ENCODE assay signal across 1 cellular context in the genomic region with DNA sequence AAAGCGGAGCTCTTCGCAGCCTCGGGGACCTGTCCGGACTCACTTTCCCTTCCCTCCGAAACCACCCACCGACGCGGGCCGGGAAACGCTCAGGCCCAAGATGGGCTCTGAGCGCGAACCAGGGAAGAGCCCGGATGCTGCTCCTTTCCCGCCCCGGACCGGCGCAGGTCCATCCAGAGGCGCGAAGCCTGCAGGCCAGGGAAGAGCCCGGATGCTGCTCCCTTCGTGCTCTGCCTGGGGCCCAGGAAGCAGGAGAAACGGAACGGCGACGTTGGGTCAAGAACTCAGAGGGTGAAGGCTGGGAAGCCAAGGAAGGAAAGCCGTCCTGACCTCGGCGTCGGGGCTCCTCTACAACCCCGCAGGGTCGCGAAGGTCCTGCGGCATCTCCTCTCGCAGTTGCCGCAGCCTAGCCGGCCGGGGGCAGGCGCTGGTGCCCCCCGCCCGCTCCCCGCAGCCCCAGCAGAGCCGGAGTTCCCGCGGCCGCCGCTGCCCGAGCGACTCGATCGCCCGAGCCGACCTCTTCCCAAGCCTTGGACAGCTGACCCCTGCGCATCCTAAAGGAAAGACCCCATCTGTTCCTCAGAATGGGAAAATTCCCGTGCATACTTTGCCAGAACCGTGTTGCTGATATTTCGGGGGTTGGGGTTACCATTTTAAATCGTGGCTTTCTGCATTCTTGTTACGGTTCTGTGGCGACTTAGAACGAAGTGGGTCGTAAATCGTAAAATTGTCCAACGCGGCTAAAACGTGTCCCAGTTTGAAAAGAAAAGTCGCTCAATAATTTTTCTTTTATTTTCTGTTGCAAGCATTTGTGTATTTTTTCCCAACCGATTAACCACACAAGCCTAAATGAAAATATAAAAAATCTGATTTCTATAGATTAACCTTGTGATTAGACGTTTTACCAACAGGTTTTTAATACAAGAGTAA.
TF ChIP-seq lines count a peak whose summit lies in the region.

No MANE protein-coding gene starts in this region.

TF ChIP-seq in WTC11, 78 proteins besides CTCF, POLR2A, EP300 and RAD21 (continued from another document):
- TF ChIP-seq, protein P1, sequence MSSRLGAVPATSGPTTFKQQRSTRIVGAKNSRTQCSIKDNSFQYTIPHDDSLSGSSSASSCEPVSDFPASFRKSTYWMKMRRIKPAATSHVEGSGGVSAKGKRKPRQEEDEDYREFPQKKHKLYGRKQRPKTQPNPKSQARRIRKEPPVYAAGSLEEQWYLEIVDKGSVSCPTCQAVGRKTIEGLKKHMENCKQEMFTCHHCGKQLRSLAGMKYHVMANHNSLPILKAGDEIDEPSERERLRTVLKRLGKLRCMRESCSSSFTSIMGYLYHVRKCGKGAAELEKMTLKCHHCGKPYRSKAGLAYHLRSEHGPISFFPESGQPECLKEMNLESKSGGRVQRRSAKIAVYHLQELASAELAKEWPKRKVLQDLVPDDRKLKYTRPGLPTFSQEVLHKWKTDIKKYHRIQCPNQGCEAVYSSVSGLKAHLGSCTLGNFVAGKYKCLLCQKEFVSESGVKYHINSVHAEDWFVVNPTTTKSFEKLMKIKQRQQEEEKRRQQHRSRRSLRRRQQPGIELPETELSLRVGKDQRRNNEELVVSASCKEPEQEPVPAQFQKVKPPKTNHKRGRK (CRISPR knock-in tag; IDR thresholded peaks at IDR 0.05; ENCODE audit: borderline replicate concordance): no peak
- TF ChIP-seq ZNF423 (CRISPR knock-in tag; IDR thresholded peaks at IDR 0.05) (no peak), CREM (CRISPR knock-in tag; IDR thresholded peaks at IDR 0.05) (peak; percentile 57; the same call in 1 of the 2 replicates), RELA (CRISPR knock-in tag; IDR thresholded peaks at IDR 0.05; ENCODE audit: borderline replicate concordance) (0 out of 2 replicates have a peak, but pooled peaks have one; percentile 81), ZNF317 (CRISPR knock-in tag; IDR thresholded peaks at IDR 0.05; ENCODE audit: borderline replicate concordance, low read depth) (peak; percentile 54; the same call in 1 of the 2 replicates), ZNF232 (CRISPR knock-in tag; IDR thresholded peaks at IDR 0.05) (peak; percentile 92)
- TF ChIP-seq, protein P2, sequence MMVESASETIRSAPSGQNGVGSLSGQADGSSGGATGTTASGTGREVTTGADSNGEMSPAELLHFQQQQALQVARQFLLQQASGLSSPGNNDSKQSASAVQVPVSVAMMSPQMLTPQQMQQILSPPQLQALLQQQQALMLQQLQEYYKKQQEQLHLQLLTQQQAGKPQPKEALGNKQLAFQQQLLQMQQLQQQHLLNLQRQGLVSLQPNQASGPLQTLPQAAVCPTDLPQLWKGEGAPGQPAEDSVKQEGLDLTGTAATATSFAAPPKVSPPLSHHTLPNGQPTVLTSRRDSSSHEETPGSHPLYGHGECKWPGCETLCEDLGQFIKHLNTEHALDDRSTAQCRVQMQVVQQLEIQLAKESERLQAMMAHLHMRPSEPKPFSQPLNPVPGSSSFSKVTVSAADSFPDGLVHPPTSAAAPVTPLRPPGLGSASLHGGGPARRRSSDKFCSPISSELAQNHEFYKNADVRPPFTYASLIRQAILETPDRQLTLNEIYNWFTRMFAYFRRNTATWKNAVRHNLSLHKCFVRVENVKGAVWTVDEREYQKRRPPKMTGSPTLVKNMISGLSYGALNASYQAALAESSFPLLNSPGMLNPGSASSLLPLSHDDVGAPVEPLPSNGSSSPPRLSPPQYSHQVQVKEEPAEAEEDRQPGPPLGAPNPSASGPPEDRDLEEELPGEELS (CRISPR knock-in tag; IDR thresholded peaks at IDR 0.05): no peak
- TF ChIP-seq, protein P3, sequence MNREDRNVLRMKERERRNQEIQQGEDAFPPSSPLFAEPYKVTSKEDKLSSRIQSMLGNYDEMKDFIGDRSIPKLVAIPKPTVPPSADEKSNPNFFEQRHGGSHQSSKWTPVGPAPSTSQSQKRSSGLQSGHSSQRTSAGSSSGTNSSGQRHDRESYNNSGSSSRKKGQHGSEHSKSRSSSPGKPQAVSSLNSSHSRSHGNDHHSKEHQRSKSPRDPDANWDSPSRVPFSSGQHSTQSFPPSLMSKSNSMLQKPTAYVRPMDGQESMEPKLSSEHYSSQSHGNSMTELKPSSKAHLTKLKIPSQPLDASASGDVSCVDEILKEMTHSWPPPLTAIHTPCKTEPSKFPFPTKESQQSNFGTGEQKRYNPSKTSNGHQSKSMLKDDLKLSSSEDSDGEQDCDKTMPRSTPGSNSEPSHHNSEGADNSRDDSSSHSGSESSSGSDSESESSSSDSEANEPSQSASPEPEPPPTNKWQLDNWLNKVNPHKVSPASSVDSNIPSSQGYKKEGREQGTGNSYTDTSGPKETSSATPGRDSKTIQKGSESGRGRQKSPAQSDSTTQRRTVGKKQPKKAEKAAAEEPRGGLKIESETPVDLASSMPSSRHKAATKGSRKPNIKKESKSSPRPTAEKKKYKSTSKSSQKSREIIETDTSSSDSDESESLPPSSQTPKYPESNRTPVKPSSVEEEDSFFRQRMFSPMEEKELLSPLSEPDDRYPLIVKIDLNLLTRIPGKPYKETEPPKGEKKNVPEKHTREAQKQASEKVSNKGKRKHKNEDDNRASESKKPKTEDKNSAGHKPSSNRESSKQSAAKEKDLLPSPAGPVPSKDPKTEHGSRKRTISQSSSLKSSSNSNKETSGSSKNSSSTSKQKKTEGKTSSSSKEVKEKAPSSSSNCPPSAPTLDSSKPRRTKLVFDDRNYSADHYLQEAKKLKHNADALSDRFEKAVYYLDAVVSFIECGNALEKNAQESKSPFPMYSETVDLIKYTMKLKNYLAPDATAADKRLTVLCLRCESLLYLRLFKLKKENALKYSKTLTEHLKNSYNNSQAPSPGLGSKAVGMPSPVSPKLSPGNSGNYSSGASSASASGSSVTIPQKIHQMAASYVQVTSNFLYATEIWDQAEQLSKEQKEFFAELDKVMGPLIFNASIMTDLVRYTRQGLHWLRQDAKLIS (CRISPR knock-in tag; IDR thresholded peaks at IDR 0.05; ENCODE audit: borderline replicate concordance): peak; percentile 93; the same call in 1 of the 2 replicates
- TF ChIP-seq, protein P4, sequence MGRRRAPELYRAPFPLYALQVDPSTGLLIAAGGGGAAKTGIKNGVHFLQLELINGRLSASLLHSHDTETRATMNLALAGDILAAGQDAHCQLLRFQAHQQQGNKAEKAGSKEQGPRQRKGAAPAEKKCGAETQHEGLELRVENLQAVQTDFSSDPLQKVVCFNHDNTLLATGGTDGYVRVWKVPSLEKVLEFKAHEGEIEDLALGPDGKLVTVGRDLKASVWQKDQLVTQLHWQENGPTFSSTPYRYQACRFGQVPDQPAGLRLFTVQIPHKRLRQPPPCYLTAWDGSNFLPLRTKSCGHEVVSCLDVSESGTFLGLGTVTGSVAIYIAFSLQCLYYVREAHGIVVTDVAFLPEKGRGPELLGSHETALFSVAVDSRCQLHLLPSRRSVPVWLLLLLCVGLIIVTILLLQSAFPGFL (CRISPR knock-in tag; IDR thresholded peaks at IDR 0.05; ENCODE audit: borderline replicate concordance): no peak
